25 cellular contexts compared by ENCODE assay signal in genomic region chr1:32920833-32921232, GRCh38. TPM values are rescaled to one million over a fixed set of nuclear protein-coding genes. Genes with fewer than 3 reads are reported as not detected.
A peak's percentile ranks its signal among the peaks of the same experiment; 100 is the strongest.
DNase-seq lines count a peak whose midpoint lies in the region; ATAC-seq and TF ChIP-seq lines count a peak whose summit lies in the region.
"Had no signal": no experiment of that assay in that cellular context is flagged by ENCODE, and none has a peak within 500 bp of the region (broad histone marks: within the 10 kb centered on the region; RNA-seq: fewer than 3 reads in every experiment).

No MANE protein-coding gene starts in this region.

- intact Hi-C loops in right cardiac atrium (cut with DNase I) (no loop called here), psoas muscle (cut with DNase I) (no loop called here)

- WGBS in right cardiac atrium = 36% methylated on average over 7 of the region's 7 CpGs
- WGBS in psoas muscle, 3 donors = 12 to 20% (median 18%) methylated on average over 7 of the region's 7 CpGs
- WGBS in endodermal cell (ENCODE audit: insufficient coverage in 1 of 2, insufficient read length in 1 of 2), 2 experiments = 93 to 97% methylated on average over 7 of the region's 7 CpGs

- peaks cover 56% of the 10 kb centered on the region for H3K27me3 Mint-ChIP-seq in endodermal cell (ENCODE audit: insufficient read depth)
- H3K27me3 Mint-ChIP-seq in activated CD4-positive, alpha-beta T cell treated with anti-CD3 and anti-CD28 coated beads, Interleukin-2, amount 10 ng/mL, durations not matched to agents 7 days and 5 days = peaks cover 53% of the 10 kb centered on the region

- CTCF ChIA-PET in activated CD4-positive, alpha-beta T cell treated with anti-CD3 and anti-CD28 coated beads, Interleukin-2, amount 10 ng/mL, durations not matched to agents 7 days and 5 days (lab: Charles Lee) = interaction anchor here (1.2 to 1.4 kb wide), 2 partner anchors 11 to 19 kb away, joined by 3 read pairs; no protein-coding TSS in a partner anchor

- H3K4me3 Mint-ChIP-seq in endodermal cell = no peak overlapping the region
- H3K4me3 Mint-ChIP-seq in activated CD4-positive, alpha-beta T cell treated with anti-CD3 and anti-CD28 coated beads, Interleukin-2, amount 10 ng/mL, durations not matched to agents 7 days and 5 days = no peak overlapping the region
- H3K4me3 Mint-ChIP-seq: T-cell had no signal

- H3K27ac Mint-ChIP-seq in endodermal cell = no peak overlapping the region
- H3K27ac Mint-ChIP-seq in activated CD4-positive, alpha-beta T cell treated with anti-CD3 and anti-CD28 coated beads, Interleukin-2, amount 10 ng/mL, durations not matched to agents 7 days and 5 days = no peak overlapping the region
- H3K27ac Mint-ChIP-seq: T-cell had no signal

- H3K27ac ChIP-seq in right cardiac atrium (ENCODE audit: low read length) (no peak overlapping the region), psoas muscle (no peak overlapping the region), endodermal cell (ENCODE audit: low read depth, low read length) (no peak overlapping the region)
- H3K27ac ChIP-seq: cardiac muscle cell, dorsolateral prefrontal cortex, epithelial cell of prostate, gastroesophageal sphincter had no signal

- H3K4me1 ChIP-seq in right cardiac atrium (ENCODE audit: control insufficient read depth, insufficient read depth, low read length) (no peaks in the 10 kb centered on the region), psoas muscle (peaks cover 6% of the 10 kb centered on the region), endodermal cell (ENCODE audit: control insufficient read depth, insufficient read depth, low read length) (no peaks in the 10 kb centered on the region)

- H3K36me3 ChIP-seq in psoas muscle (ENCODE audit: insufficient read depth in 1 of 2, low read depth in 1 of 2) = no peaks in the 10 kb centered on the region
- no peaks in the 10 kb centered on the region for H3K36me3 ChIP-seq in endodermal cell (ENCODE audit: control insufficient read depth, insufficient read depth, low read length)
- H3K36me3 ChIP-seq: cardiac muscle cell, gastroesophageal sphincter had no signal

- peaks cover 11% of the 10 kb centered on the region for H3K4me1 Mint-ChIP-seq in endodermal cell
- H3K4me1 Mint-ChIP-seq in activated CD4-positive, alpha-beta T cell treated with anti-CD3 and anti-CD28 coated beads, Interleukin-2, amount 10 ng/mL, durations not matched to agents 7 days and 5 days = peaks cover 29% of the 10 kb centered on the region

- POLR2A ChIA-PET in activated CD4-positive, alpha-beta T cell treated with anti-CD3 and anti-CD28 coated beads, Interleukin-2, amount 10 ng/mL, durations not matched to agents 7 days and 5 days (lab: Charles Lee) = no interaction called here

- H3K27me3 ChIP-seq in right cardiac atrium (ENCODE audit: control insufficient read depth, insufficient read depth) = no peaks in the 10 kb centered on the region
- H3K27me3 ChIP-seq in psoas muscle (ENCODE audit: insufficient read depth in 3 of 3, low read length in 2 of 3) = peaks cover 0 to 16% (median 8%) of the 10 kb centered on the region in 3 donors
- peaks cover 38% of the 10 kb centered on the region for H3K27me3 ChIP-seq in endodermal cell (ENCODE audit: control insufficient read depth, insufficient read depth, low read length, poor library complexity, severe bottlenecking)

- no peaks in the 10 kb centered on the region for H3K9me3 Mint-ChIP-seq in endodermal cell
- H3K9me3 Mint-ChIP-seq in activated CD4-positive, alpha-beta T cell treated with anti-CD3 and anti-CD28 coated beads, Interleukin-2, amount 10 ng/mL, durations not matched to agents 7 days and 5 days = no peaks in the 10 kb centered on the region
- H3K9me3 Mint-ChIP-seq: T-cell had no signal

- no peaks in the 10 kb centered on the region for H3K9me3 ChIP-seq in right cardiac atrium (ENCODE audit: control insufficient read depth, low read length)
- no peaks in the 10 kb centered on the region for H3K9me3 ChIP-seq in psoas muscle
- H3K9me3 ChIP-seq in endodermal cell (ENCODE audit: control insufficient read depth, low read length) = no peaks in the 10 kb centered on the region
- H3K9me3 ChIP-seq: gastroesophageal sphincter had no signal

- no peaks in the 10 kb centered on the region for H3K36me3 Mint-ChIP-seq in endodermal cell (ENCODE audit: low read depth)
- no peaks in the 10 kb centered on the region for H3K36me3 Mint-ChIP-seq in activated CD4-positive, alpha-beta T cell treated with anti-CD3 and anti-CD28 coated beads, Interleukin-2, amount 10 ng/mL, durations not matched to agents 7 days and 5 days (ENCODE audit: low read depth)
- H3K36me3 Mint-ChIP-seq: T-cell had no signal

- H3K4me3 ChIP-seq in right cardiac atrium (ENCODE audit: low read length) = no peak overlapping the region
- no peak overlapping the region for H3K4me3 ChIP-seq in psoas muscle
- no peak overlapping the region for H3K4me3 ChIP-seq in endodermal cell (ENCODE audit: low read length)
- H3K4me3 ChIP-seq: cardiac muscle cell, dorsolateral prefrontal cortex, gastroesophageal sphincter had no signal

- TF ChIP-seq CTCF in psoas muscle (IDR thresholded peaks at IDR 0.05) (no peak), endodermal cell (conservative IDR thresholded peaks at IDR 0.05) (no peak)

- DNase-seq in ELF-1 (ENCODE audit: low read depth, low spot score) (peak; percentile 23), cerebellar nuclear complex (lab: John Stamatoyannopoulos, UW) (peak; percentile 18 to 76), right cardiac atrium (peak; percentile 82 to 92 (median 90)), psoas muscle (peak; percentile 70 to 89), endodermal cell (no peak)
- DNase-seq in activated CD4-positive, alpha-beta T cell treated with anti-CD3 and anti-CD28 coated beads, Interleukin-2, amount 10 ng/mL, durations not matched to agents 7 days and 5 days = no peak
- DNase-seq: ACHN; activated CD4-positive, alpha-beta T cell treated with anti-CD3 and anti-CD28 coated beads, Interleukin-2, amount 50 U/mL, for 4 hours; activated gamma-delta T cell treated with Interleukin-2 at 50 U/mL for 16 hours; amniotic stem cell; GDM1; NCI-H187; NCI-H226; NCI-H774; SHP77 treated with DMSO at 0.1 percent for 48 hours; stimulated activated CD4-positive, alpha-beta T cell treated with anti-CD3 and anti-CD28 coated beads, Interleukin-15, amount 100 ng/mL, for 24 hours; T-cell had no signal

- no peak overlapping the region for H3K9ac ChIP-seq in endodermal cell (ENCODE audit: extremely low read depth, low read length, poor library complexity, severe bottlenecking)

- ATAC-seq in right cardiac atrium = peak; percentile 85 to 92
- peak; percentile 88 to 97 (median 94) for ATAC-seq in psoas muscle
- ATAC-seq in SK-N-SH treated with all-trans-retinoic acid at 6 μM for 48 hours = no peak
- ATAC-seq in GM19324 (IDR thresholded peaks at IDR 0.05; ENCODE audit: low FRiP score, unreplicated experiment) = no peak
- ATAC-seq: gastroesophageal sphincter, T-cell had no signal

RNA-seq across cellular contexts. Expression of gene TMEM54, which starts 19.6 kb away (rescaled TPM):
- 10 to 100 TPM in 1 of 4 donors, 1 to 10 TPM in 3; 7.8 to 11.6 (median 8.7) TPM for total RNA-seq in right cardiac atrium
- polyA plus RNA-seq in right cardiac atrium = 9.9 TPM
- 10 to 100 TPM in 1 of 4 donors, 1 to 10 TPM in 3; 4.8 to 11.8 (median 6.1) TPM for total RNA-seq in psoas muscle
- polyA plus RNA-seq in psoas muscle = 1 to 10 TPM; 4.7 to 6.3 (median 5.9) TPM
- 10 to 100 TPM in 1 of 2 donors, 1 to 10 TPM in 1; 8.6 to 12.3 TPM for total RNA-seq in endodermal cell
- polyA plus RNA-seq in endodermal cell (2013, experiment 1 of 2) = 5.8 TPM
- polyA plus RNA-seq in endodermal cell (2013, experiment 2 of 2) = 5.7 TPM
- not detected for total RNA-seq in activated CD4-positive, alpha-beta T cell treated with anti-CD3 and anti-CD28 coated beads, Interleukin-2, amount 10 ng/mL, durations not matched to agents 7 days and 5 days
- polyA plus RNA-seq: neural cell had no signal

RNA-seq across cellular contexts. Expression of gene HPCA, which starts 34.5 kb away (rescaled TPM):
- total RNA-seq in right cardiac atrium (not detected), psoas muscle (not detected), endodermal cell (1 to 10 TPM in 1 of 2 donors, not detected in 1; 1.2 TPM)
- polyA plus RNA-seq in right cardiac atrium (0.07 TPM), psoas muscle (under 1 TPM in 1 of 3 donors, not detected in 2; 0.22 TPM)
- 2.5 TPM for polyA plus RNA-seq in endodermal cell (2013, experiment 1 of 2)
- 1.2 TPM for polyA plus RNA-seq in endodermal cell (2013, experiment 2 of 2)
- not detected for total RNA-seq in activated CD4-positive, alpha-beta T cell treated with anti-CD3 and anti-CD28 coated beads, Interleukin-2, amount 10 ng/mL, durations not matched to agents 7 days and 5 days
- total RNA-seq: cardiac muscle cell had no signal
- polyA plus RNA-seq: cardiac muscle cell had no signal

RNA-seq across cellular contexts. Expression of gene RNF19B, which starts 43.8 kb away (rescaled TPM):
- total RNA-seq in right cardiac atrium (10 to 100 TPM in 3 of 4 donors, 1 to 10 TPM in 1; 9.8 to 12.5 (median 11.3) TPM), psoas muscle (10 to 100 TPM; 13.1 to 23.4 (median 18.9) TPM), endodermal cell (10 to 100 TPM; 17.8 TPM)
- polyA plus RNA-seq in right cardiac atrium (3.8 TPM), psoas muscle (10 to 100 TPM; 10.4 to 32.5 (median 15.9) TPM)
- 13.1 TPM for polyA plus RNA-seq in endodermal cell (2013, experiment 1 of 2)
- 12.7 TPM for polyA plus RNA-seq in endodermal cell (2013, experiment 2 of 2)
- 10 to 100 TPM; 18.4 to 20.1 TPM for total RNA-seq in activated CD4-positive, alpha-beta T cell treated with anti-CD3 and anti-CD28 coated beads, Interleukin-2, amount 10 ng/mL, durations not matched to agents 7 days and 5 days

RNA-seq across cellular contexts. Expression of gene FNDC5, which starts 50.1 kb away (rescaled TPM):
- total RNA-seq in right cardiac atrium (100 to 1,000 TPM in 3 of 4 donors, 10 to 100 TPM in 1; 94.5 to 151 (median 111) TPM), psoas muscle (100 to 1,000 TPM in 1 of 4 donors, 10 to 100 TPM in 3; 72.8 to 184 (median 86.6) TPM), endodermal cell (1 to 10 TPM; 6.0 to 7.2 TPM)
- polyA plus RNA-seq in right cardiac atrium (106 TPM), psoas muscle (100 to 1,000 TPM in 1 of 3 donors, 10 to 100 TPM in 2; 73.3 to 176 (median 91.6) TPM)
- 32.9 TPM for polyA plus RNA-seq in endodermal cell (2013, experiment 1 of 2)
- 26.5 TPM for polyA plus RNA-seq in endodermal cell (2013, experiment 2 of 2)
- not detected for total RNA-seq in activated CD4-positive, alpha-beta T cell treated with anti-CD3 and anti-CD28 coated beads, Interleukin-2, amount 10 ng/mL, durations not matched to agents 7 days and 5 days
- total RNA-seq: OCI-LY7, T-cell had no signal

Comparison
In these comparisons a context has a peak if more than half of its experiments do, and no peak if none do; other contexts are left out.
1. DNase-seq: peak in ELF-1 (single experiment), cerebellar nuclear complex (2 of 2), right cardiac atrium (3 of 3) and psoas muscle (2 of 2); none in endodermal cell (single experiment) and activated CD4-positive, alpha-beta T cell treated with anti-CD3 and anti-CD28 coated beads, Interleukin-2, amount 10 ng/mL, durations not matched to agents 7 days and 5 days (single experiment).
2. ATAC-seq: peak in right cardiac atrium (2 of 2) and psoas muscle (4 of 4); none in SK-N-SH treated with all-trans-retinoic acid at 6 μM for 48 hours (single experiment) and GM19324 (single experiment).
3. RNA of gene TMEM54, which starts 19.6 kb away (total RNA-seq): 8.6 to 12.3 TPM in endodermal cell, 7.8 to 11.6 TPM in right cardiac atrium and 4.8 to 11.8 TPM in psoas muscle; not detected in activated CD4-positive, alpha-beta T cell treated with anti-CD3 and anti-CD28 coated beads, Interleukin-2, amount 10 ng/mL, durations not matched to agents 7 days and 5 days; every median in the first group is over 4 times any median in the second.